Comparison of ENCODE assay signal across 20 cellular contexts in the genomic region with DNA sequence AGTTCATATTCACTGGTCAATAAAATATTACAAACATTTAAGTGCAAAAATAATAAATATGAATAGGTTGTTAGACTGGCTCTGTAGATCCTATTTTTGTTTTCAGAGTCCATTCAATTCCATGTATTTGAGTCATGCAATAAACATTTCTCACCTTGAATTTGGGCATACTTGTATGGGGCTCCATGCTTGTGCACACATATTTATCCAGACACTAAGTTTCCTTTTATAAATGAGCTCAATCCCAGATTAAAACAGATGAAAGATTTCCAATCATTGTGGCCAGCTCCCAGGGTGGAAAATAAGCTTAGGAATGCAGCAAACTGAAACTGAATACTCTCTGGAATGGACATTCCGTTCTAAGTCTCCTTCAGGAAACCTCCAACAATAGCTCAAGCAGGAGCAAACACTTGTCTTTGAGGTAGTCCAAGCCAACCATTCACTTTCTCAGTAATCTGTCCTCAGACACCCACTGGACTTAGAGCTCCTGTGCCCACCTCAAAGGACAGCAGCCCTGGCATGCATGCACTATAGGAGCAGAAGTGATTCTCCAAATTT. TPM values are rescaled to one million over a fixed set of nuclear protein-coding genes. Genes with fewer than 3 reads are reported as not detected.
DNase-seq lines count a peak whose midpoint lies in the region; ATAC-seq and TF ChIP-seq lines count a peak whose summit lies in the region.
"Had no signal": no experiment of that assay in that cellular context is flagged by ENCODE, and none has a peak within 500 bp of the region (broad histone marks: within the 10 kb centered on the region; RNA-seq: fewer than 3 reads in every experiment).

No MANE protein-coding gene starts in this region.

- in situ Hi-C loops in IMR-90 (cut with MboI; ENCODE audit: low sequenced_read_pairs) (no loop called here), astrocyte of the spinal cord (cut with HindIII; ENCODE audit: low sequenced_read_pairs) (no loop called here)

- POLR2A ChIA-PET in IMR-90 (lab: Charles Lee; ENCODE audit: unreplicated experiment), result no interaction called here

- no peaks in the 10 kb centered on the region for H3K36me3 ChIP-seq in IMR-90 (ENCODE audit: control insufficient read depth, insufficient read depth, low read length)
- H3K36me3 ChIP-seq in sigmoid colon, result no peaks in the 10 kb centered on the region

- H2BK15ac ChIP-seq in IMR-90 (ENCODE audit: low read depth, low read length), result no peak overlapping the region

- peak overlapping the region; percentile 7; the same call in 1 of the 2 replicates for H3K4me3 ChIP-seq in IMR-90 (ENCODE audit: insufficient read depth, low read depth, low read length)
- no peak overlapping the region for H3K4me3 ChIP-seq in astrocyte of the spinal cord (ENCODE audit: low read depth, low read length)
- peak overlapping the region; percentile 25 for H3K4me3 ChIP-seq in right cardiac atrium (ENCODE audit: low read length)
- no peak overlapping the region for H3K4me3 ChIP-seq in sigmoid colon

- H3K4me2 ChIP-seq in IMR-90 (ENCODE audit: low read depth, low read length), result peak overlapping the region; percentile 58

- BruUV-seq in IMR-90 (replicated peaks; lab: Mats Ljungman, UMichigan), result no TSS peak

- DNase-seq in IMR-90 (peak; percentile 33), astrocyte of the spinal cord (ENCODE audit: low read depth, low spot score) (peak; percentile 13), right cardiac atrium (no peak), sigmoid colon (no peak), DMS153 treated with DMSO at 0.1 percent for 48 hours (lab: John Stamatoyannopoulos, UW; ENCODE audit: unreplicated experiment) (no peak), erythroblast (lab: John Stamatoyannopoulos, UW) (no peak), NCI-H2107 treated with DMSO at 0.1 percent for 48 hours (lab: John Stamatoyannopoulos, UW; ENCODE audit: unreplicated experiment) (no peak), cortex of kidney (lab: John Stamatoyannopoulos, UW) (no peak)
- DNase-seq: activated CD4-positive, alpha-beta T cell treated with anti-CD3 and anti-CD28 coated beads, Interleukin-2, amount 10 ng/mL, durations not matched to agents 24 days and 14 days; activated gamma-delta T cell treated with Interleukin-2 at 50 U/mL for 16 hours; anterior cingulate cortex; CD4-positive, alpha-beta T cell; DMS153; glutamatergic neuron; NCI-H526; small intestine; stimulated activated CD4-positive, alpha-beta T cell treated with anti-CD3 and anti-CD28 coated beads, Interleukin-4, amount 100 ng/mL, for 4 hours; T-helper 1 cell had no signal

- no peak for TF ChIP-seq POLR2A in IMR-90 (IDR thresholded peaks at IDR 0.05; ENCODE audit: low read depth, low read length)
- TF ChIP-seq POLR2A in sigmoid colon (IDR thresholded peaks at IDR 0.05), result no peak
- TF ChIP-seq POLR2A in erythroblast (IDR thresholded peaks at IDR 0.05; ENCODE audit: low read length), result no peak

- no peaks in the 10 kb centered on the region for H3K79me1 ChIP-seq in IMR-90 (ENCODE audit: low read depth in 1 of 2, low read length in 2 of 2)

- H3K9me3 ChIP-seq in IMR-90 (ENCODE audit: control insufficient read depth, insufficient read depth, low read length) (no peaks in the 10 kb centered on the region), right cardiac atrium (ENCODE audit: control insufficient read depth, low read length) (no peaks in the 10 kb centered on the region), sigmoid colon (no peaks in the 10 kb centered on the region)

- H3K4ac ChIP-seq in IMR-90 (ENCODE audit: low read depth, low read length), result peak overlapping the region; percentile 76; the same call in 1 of the 2 replicates

- ATAC-seq in IMR-90 (ENCODE audit: low read depth), result peak; percentile 58
- peak; percentile 37 to 55 for ATAC-seq in right cardiac atrium
- ATAC-seq: left lobe of liver had no signal

- H4K20me1 ChIP-seq in IMR-90 (ENCODE audit: insufficient read depth, low read length), result no peaks in the 10 kb centered on the region

- no peak overlapping the region for H2AFZ ChIP-seq in IMR-90 (replicated peaks; ENCODE audit: low read length, poor library complexity)

- no peak for TF ChIP-seq EP300 in sigmoid colon (IDR thresholded peaks at IDR 0.05)

- TF ChIP-seq RAD21 in IMR-90 (IDR thresholded peaks at IDR 0.05; ENCODE audit: low read length), result no peak

- H3K27me3 ChIP-seq in IMR-90 (ENCODE audit: control insufficient read depth, insufficient read depth, low read length), result no peaks in the 10 kb centered on the region
- H3K27me3 ChIP-seq in right cardiac atrium (ENCODE audit: control insufficient read depth, insufficient read depth), result no peaks in the 10 kb centered on the region
- H3K27me3 ChIP-seq in sigmoid colon, result no peaks in the 10 kb centered on the region

- H2BK120ac ChIP-seq in IMR-90 (ENCODE audit: low read depth, low read length), result peak overlapping the region; percentile 82

- H3K27ac ChIP-seq in IMR-90 (ENCODE audit: insufficient read depth, low read length) (peak overlapping the region; percentile 74; the same call in 1 of the 2 replicates), right cardiac atrium (ENCODE audit: low read length) (peak overlapping the region; percentile 68), sigmoid colon (peak overlapping the region; percentile 39 to 75 (median 60))
- H3K27ac ChIP-seq: epithelial cell of prostate had no signal

- H4K8ac ChIP-seq in IMR-90 (ENCODE audit: low read depth in 2 of 2, low read length in 2 of 2), result peak overlapping the region in 1 of 2 experiments; percentile 13; a peak in 2 of 4 replicates

- H3K18ac ChIP-seq in IMR-90 (ENCODE audit: low read depth, low read length), result peak overlapping the region; percentile 4; the same call in 1 of the 2 replicates

- H4K5ac ChIP-seq in IMR-90 (ENCODE audit: low read depth, low read length), result no peak overlapping the region

- CTCF ChIA-PET in IMR-90 (lab: Yijun Ruan, JAX), result no interaction called here

- intact Hi-C loops in IMR-90 (cut with micrococcal nuclease) (no loop called here), right cardiac atrium (cut with DNase I) (loop anchor here in 1 of 4 donors (10.0 kb wide), 1 partner anchor 140 kb away; no protein-coding TSS in a partner anchor), sigmoid colon (cut with DNase I) (no loop called here)

- H3K14ac ChIP-seq in IMR-90 (replicated peaks; ENCODE audit: low read depth, low read length), result no peak overlapping the region

- H2AK9ac ChIP-seq in IMR-90 (replicated peaks; ENCODE audit: low read depth, low read length, poor library complexity), result no peak overlapping the region

- no peaks in the 10 kb centered on the region for H3K9me1 ChIP-seq in IMR-90 (ENCODE audit: insufficient read depth, low read length)

- H2AK5ac ChIP-seq in IMR-90 (ENCODE audit: low read depth, low read length), result no peak overlapping the region

- no peak overlapping the region for H3K56ac ChIP-seq in IMR-90 (ENCODE audit: extremely low read depth, insufficient read depth, low read length)

- no CpG with 5 or more reads among the region's 1 CpG for WGBS in IMR-90 (ENCODE audit: extremely low coverage in 2 of 2, insufficient read length in 1 of 2), 2 experiments
- WGBS in right cardiac atrium, result 0% methylated on average over 1 of the region's 1 CpG
- 27 to 43% methylated on average over 1 of the region's 1 CpG for WGBS in sigmoid colon, 2 donors

- H4K91ac ChIP-seq in IMR-90 (ENCODE audit: insufficient read depth, low read depth, low read length), result peak overlapping the region; percentile 69; the same call in 1 of the 2 replicates

- H3K23ac ChIP-seq in IMR-90 (ENCODE audit: low read depth, low read length), result peak overlapping the region; percentile 35; the same call in 1 of the 2 replicates

- no peak overlapping the region for H3K9ac ChIP-seq in IMR-90 (ENCODE audit: low read depth, low read length)

- dilution Hi-C loops in IMR-90 (cut with HindIII; ENCODE audit: low sequenced_read_pairs, unreplicated experiment), result no loop called here

- peak overlapping the region; percentile 46 for H2BK5ac ChIP-seq in IMR-90 (ENCODE audit: low read depth, low read length, poor library complexity, severe bottlenecking)

- no peak for TF ChIP-seq CTCF in IMR-90 (conservative IDR thresholded peaks at IDR 0.05; ENCODE audit: low read depth, low read length)
- no peak for TF ChIP-seq CTCF in astrocyte of the spinal cord (IDR thresholded peaks at IDR 0.05; ENCODE audit: low read depth, low read length)
- no peak for TF ChIP-seq CTCF in sigmoid colon (IDR thresholded peaks at IDR 0.05)

- H2BK20ac ChIP-seq in IMR-90 (ENCODE audit: low read depth, low read length), result peak overlapping the region; percentile 39

- H3K4me1 ChIP-seq in IMR-90 (ENCODE audit: control insufficient read depth, insufficient read depth, low read length) (no peaks in the 10 kb centered on the region), right cardiac atrium (ENCODE audit: control insufficient read depth, insufficient read depth, low read length) (peaks cover 3% of the 10 kb centered on the region), sigmoid colon (peaks cover 0 to 10% (median 3%) of the 10 kb centered on the region in 4 donors)

TF ChIP-seq in IMR-90, 13 proteins besides CTCF, POLR2A, EP300 and RAD21 (continues in another document):
- TF ChIP-seq, protein P1, sequence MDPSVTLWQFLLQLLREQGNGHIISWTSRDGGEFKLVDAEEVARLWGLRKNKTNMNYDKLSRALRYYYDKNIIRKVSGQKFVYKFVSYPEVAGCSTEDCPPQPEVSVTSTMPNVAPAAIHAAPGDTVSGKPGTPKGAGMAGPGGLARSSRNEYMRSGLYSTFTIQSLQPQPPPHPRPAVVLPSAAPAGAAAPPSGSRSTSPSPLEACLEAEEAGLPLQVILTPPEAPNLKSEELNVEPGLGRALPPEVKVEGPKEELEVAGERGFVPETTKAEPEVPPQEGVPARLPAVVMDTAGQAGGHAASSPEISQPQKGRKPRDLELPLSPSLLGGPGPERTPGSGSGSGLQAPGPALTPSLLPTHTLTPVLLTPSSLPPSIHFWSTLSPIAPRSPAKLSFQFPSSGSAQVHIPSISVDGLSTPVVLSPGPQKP (IDR thresholded peaks at IDR 0.05; ENCODE audit: borderline replicate concordance, low read depth, low read length), result no peak
- TF ChIP-seq MXI1 (IDR thresholded peaks at IDR 0.05; ENCODE audit: borderline replicate concordance, low read depth, low read length) (no peak), NFE2L2 (IDR thresholded peaks at IDR 0.05; ENCODE audit: low read depth, low read length) (no peak), MAFK (IDR thresholded peaks at IDR 0.05; ENCODE audit: low read depth, low read length) (no peak), CEBPB (IDR thresholded peaks at IDR 0.05; ENCODE audit: low read depth, low read length) (no peak), CHD1 (IDR thresholded peaks at IDR 0.05; ENCODE audit: low read depth, low read length) (no peak), RCOR1 (IDR thresholded peaks at IDR 0.05; ENCODE audit: insufficient replicate concordance, low read length) (no peak)

RNA-seq across cellular contexts. Expression of a gene that starts 16.4 kb away (rescaled TPM):
- 10.6 and 11.8 TPM in 2 replicates for total RNA-seq in IMR-90 (2012; rRNA removed)
- polyA plus RNA-seq in IMR-90 (2012; rRNA removed), result 6.4 and 6.6 TPM in 2 replicates
- polyA plus RNA-seq in IMR-90 (2012; cell fraction: cytosol; rRNA removed), result 3.0 and 3.6 TPM in 2 replicates
- polyA plus RNA-seq in IMR-90 (2012; cell fraction: nucleus; rRNA removed; ENCODE audit: low replicate concordance), result 3.7 and 9.9 TPM in 2 replicates
- 100 to 1,000 TPM; 120 to 173 (median 126) TPM for total RNA-seq in right cardiac atrium
- 49.5 TPM for polyA plus RNA-seq in right cardiac atrium
- 100 to 1,000 TPM; 183 to 260 (median 216) TPM for total RNA-seq in sigmoid colon
- polyA plus RNA-seq in sigmoid colon, result 1 to 10 TPM; 2.5 to 5.5 (median 3.0) TPM

Comparison
In these comparisons a context has a peak if more than half of its experiments do, and no peak if none do; other contexts are left out.
1. DNase-seq: peak in IMR-90 (single experiment) and astrocyte of the spinal cord (single experiment); none in right cardiac atrium (0 of 3), sigmoid colon (single experiment), DMS153 treated with DMSO at 0.1 percent for 48 hours (single experiment), erythroblast (0 of 2), NCI-H2107 treated with DMSO at 0.1 percent for 48 hours (single experiment) and cortex of kidney (single experiment).
2. H3K4me3 ChIP-seq: peak in IMR-90 (single experiment) and right cardiac atrium (single experiment); none in astrocyte of the spinal cord (single experiment) and sigmoid colon (0 of 4).
3. Peak in every context shown above with its lines, with median percentiles within 50 percentile points of each other: H3K27ac ChIP-seq.